21 cellular contexts compared by ENCODE assay signal in the genomic region with DNA sequence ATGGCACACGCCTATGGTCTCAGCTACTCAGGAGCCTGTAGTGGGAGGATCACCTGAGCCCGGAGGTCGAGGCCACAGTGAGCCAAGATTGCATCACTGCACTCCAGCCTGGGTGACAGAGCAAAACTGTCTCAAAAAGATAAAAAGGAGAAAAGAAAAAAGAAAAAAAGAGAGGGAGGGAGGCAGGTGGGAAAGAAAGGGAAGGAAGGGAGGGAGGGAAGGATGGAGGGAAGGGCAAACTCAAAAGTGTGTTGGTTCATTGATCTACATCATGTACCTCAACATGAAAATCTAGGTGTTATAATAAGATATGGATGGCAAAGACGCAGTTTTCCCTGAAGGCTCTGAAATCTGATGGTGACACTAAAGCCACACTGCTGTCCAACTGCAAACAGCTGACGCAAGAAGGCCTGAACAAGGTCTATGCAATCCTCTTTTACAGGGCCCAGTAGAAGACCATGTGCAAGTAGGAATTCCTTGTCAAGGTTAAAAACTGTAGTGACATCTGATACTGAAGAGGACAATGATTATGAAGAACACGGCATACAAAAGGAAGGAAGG.
DNase-seq lines count a peak whose midpoint lies in the region; ATAC-seq, FAIRE-seq and TF ChIP-seq lines count a peak whose summit lies in the region.
"Had no signal": no experiment of that assay in that cellular context is flagged by ENCODE, and none has a peak within 500 bp of the region (broad histone marks: within the 10 kb centered on the region; RNA-seq: fewer than 3 reads in every experiment).

No MANE protein-coding gene starts in this region.

- no peak for FAIRE-seq in H1 (lab: Jason Lieb, UNC)

- H3K9ac ChIP-seq in H9 (ENCODE audit: extremely low read depth, insufficient read length, low read length), result no peak overlapping the region
- H3K9ac ChIP-seq in H1 (replicated peaks in 1 of 4; ENCODE audit: extremely low read depth in 1 of 4, low read depth in 3 of 4, low read length in 3 of 4), result no peak overlapping the region
- H3K9ac ChIP-seq in liver (ENCODE audit: low read depth in 1 of 2, low read length in 2 of 2), result no peak overlapping the region
- H3K9ac ChIP-seq: KMS-11 had no signal

- H3K4me1 ChIP-seq in H9 (ENCODE audit: insufficient read depth, low read length) (peaks cover 5% of the 10 kb centered on the region; the same call in 1 of the 2 replicates), H1 (replicated peaks in 1 of 4; ENCODE audit: control insufficient read depth in 3 of 4, insufficient read depth in 4 of 4, low read length in 3 of 4) (peaks cover 0 to 8% (median 6%) of the 10 kb centered on the region in 4 experiments; a peak in 4 of 7 replicates), liver (ENCODE audit: control insufficient read depth in 4 of 4, insufficient read depth in 4 of 4, low read length in 3 of 4) (no peaks in the 10 kb centered on the region), tibial nerve (peaks cover 0 to 8% (median 0%) of the 10 kb centered on the region in 4 donors)

- no peaks in the 10 kb centered on the region for H3K27me3 Mint-ChIP-seq in H9 (ENCODE audit: low read depth)
- no peaks in the 10 kb centered on the region for H3K27me3 Mint-ChIP-seq in activated T-helper 2 cell treated with anti-CD3 and anti-CD28 coated beads, Interferon-gamma antibody, Interleukin-2, Interleukin-4, amounts not matched to agents 10 μg/mL and 5 μg/mL and 100 μg/mL, durations not matched to agents 14 hours and 24 hours and 36 hours (ENCODE audit: low read depth)
- H3K27me3 Mint-ChIP-seq: CD8-positive, alpha-beta memory T cell had no signal

- H3K36me3 ChIP-seq in H1 (ENCODE audit: control insufficient read depth in 2 of 4, insufficient read depth in 4 of 4, low read length in 3 of 4) (peaks cover 0 to 13% (median 3%) of the 10 kb centered on the region in 4 experiments; a peak in 1 of 8 replicates), liver (ENCODE audit: control insufficient read depth in 4 of 4, insufficient read depth in 3 of 4, low read depth in 1 of 4, low read length in 3 of 4) (peaks cover 3 to 39% (median 30%) of the 10 kb centered on the region in 4 donors), tibial nerve (peaks cover 0 to 13% (median 0%) of the 10 kb centered on the region in 3 donors)

- H2BK5ac ChIP-seq in H9 (ENCODE audit: insufficient read length, low read length) (no peak overlapping the region), H1 (ENCODE audit: low read depth, low read length) (no peak overlapping the region)

- no peak overlapping the region for H3K23ac ChIP-seq in H9 (ENCODE audit: insufficient read length, low read depth, low read length)
- H3K23ac ChIP-seq in H1 (ENCODE audit: insufficient read length), result no peak overlapping the region

- H2BK12ac ChIP-seq in H9 (ENCODE audit: insufficient read length, low read depth, low read length) (no peak overlapping the region), H1 (ENCODE audit: low read depth, low read length) (no peak overlapping the region)

- H3K4me3 Mint-ChIP-seq in H9, result no peak overlapping the region
- H3K4me3 Mint-ChIP-seq in activated T-helper 2 cell treated with anti-CD3 and anti-CD28 coated beads, Interferon-gamma antibody, Interleukin-2, Interleukin-4, amounts not matched to agents 10 μg/mL and 5 μg/mL and 100 μg/mL, durations not matched to agents 14 hours and 24 hours and 36 hours (ENCODE audit: low read depth), result no peak overlapping the region
- H3K4me3 Mint-ChIP-seq: CD8-positive, alpha-beta memory T cell had no signal

- H3K79me2 ChIP-seq in H9 (ENCODE audit: insufficient read depth, low read length), result no peaks in the 10 kb centered on the region
- H3K79me2 ChIP-seq in H1 (ENCODE audit: control insufficient read depth in 1 of 2, insufficient read depth in 2 of 2, low read length in 2 of 2), result no peaks in the 10 kb centered on the region

- H3K27ac ChIP-seq in H9 (ENCODE audit: insufficient read length, low read depth, low read length) (no peak overlapping the region), H1 (ENCODE audit: low read depth, low read length) (no peak overlapping the region), liver (ENCODE audit: low read depth in 1 of 2, low read length in 2 of 2) (no peak overlapping the region), tibial nerve (no peak overlapping the region)
- H3K27ac ChIP-seq: KMS-11 had no signal

- intact Hi-C loops in activated T-helper 2 cell treated with anti-CD3 and anti-CD28 coated beads, Interferon-gamma antibody, Interleukin-2, Interleukin-4, amounts not matched to agents 10 μg/mL and 5 μg/mL and 100 μg/mL, durations not matched to agents 14 hours and 24 hours and 36 hours (cut with micrococcal nuclease), result no loop called here

- TF ChIP-seq POLR2A in H1 (IDR thresholded peaks at IDR 0.05; ENCODE audit: control extremely low read depth in 1 of 2, low read depth in 2 of 2, low read length in 2 of 2) (no peak), tibial nerve (IDR thresholded peaks at IDR 0.05) (no peak)

- H3K27me3 ChIP-seq in H9 (ENCODE audit: insufficient read depth, low read length) (no peaks in the 10 kb centered on the region), H1 (replicated peaks in 1 of 4; ENCODE audit: control insufficient read depth in 3 of 4, extremely low read depth in 1 of 4, insufficient read depth in 3 of 4, low read length in 3 of 4) (no peaks in the 10 kb centered on the region), liver (ENCODE audit: control insufficient read depth in 4 of 4, insufficient read depth in 4 of 4, low read length in 3 of 4) (no peaks in the 10 kb centered on the region), tibial nerve (no peaks in the 10 kb centered on the region)

- H3K4me2 ChIP-seq in H9 (ENCODE audit: insufficient read depth, insufficient read length, low read length) (no peak overlapping the region), H1 (ENCODE audit: insufficient read depth in 1 of 2, low read depth in 2 of 2, low read length in 2 of 2) (no peak overlapping the region)
- H3K4me2 ChIP-seq: KMS-11 had no signal

- no peaks in the 10 kb centered on the region for H4K20me1 ChIP-seq in H9 (ENCODE audit: control insufficient read depth, insufficient read depth, insufficient read length)
- no peaks in the 10 kb centered on the region for H4K20me1 ChIP-seq in H1 (replicated peaks in 1 of 2; ENCODE audit: control insufficient read depth in 1 of 2, insufficient read depth in 2 of 2, low read length in 2 of 2)

- H3K4ac ChIP-seq in H9 (ENCODE audit: low read depth, low read length) (no peak overlapping the region), H1 (replicated peaks; ENCODE audit: insufficient read length, low read depth, low read length) (no peak overlapping the region)

- H4K8ac ChIP-seq in H9 (replicated peaks; ENCODE audit: insufficient read length, low read depth, low read length) (no peak overlapping the region), H1 (ENCODE audit: extremely low read depth, insufficient read depth, low read length) (no peak overlapping the region)

- H2AK5ac ChIP-seq in H9 (ENCODE audit: insufficient read length, low read length) (no peak overlapping the region), H1 (ENCODE audit: low read depth, low read length) (no peak overlapping the region)

- CTCF ChIA-PET in H1 (lab: Charles Lee; ENCODE audit: partially characterized antibody), result interaction anchor here (1.6 kb wide), 1 partner anchor 8 kb away, joined by 3 read pairs; no protein-coding TSS in a partner anchor

- H4K91ac ChIP-seq in H9 (ENCODE audit: insufficient read length, low read depth, low read length) (no peak overlapping the region), H1 (replicated peaks; ENCODE audit: insufficient read length, low read length) (no peak overlapping the region)

- DNase-seq in H9 (no peak), OCI-M1 (lab: John Stamatoyannopoulos, UW) (peak; percentile 60), H1 (ENCODE audit: low read depth in 1 of 2, low spot score in 2 of 2) (no peak), tibial nerve (ENCODE audit: low spot score in 2 of 2) (no peak)
- DNase-seq in activated T-helper 2 cell treated with anti-CD3 and anti-CD28 coated beads, Interferon-gamma antibody, Interleukin-2, Interleukin-4, amounts not matched to agents 10 μg/mL and 5 μg/mL and 100 μg/mL, durations not matched to agents 14 hours and 24 hours and 36 hours (ENCODE audit: low spot score), result no peak
- DNase-seq: ACHN; C1 segment of cervical spinal cord; CD8-positive, alpha-beta memory T cell; DMS79; HCEC 1CT; NCI-H1048; NCI-H2029 treated with DMSO at 0.1 percent for 48 hours; NCI-H510A; NCI-H748 treated with DMSO at 0.1 percent for 48 hours; NK-92 treated with Interleukin-12 subunit alpha and Interleukin-12 subunit beta, amount 100 ng/mL, for 24 hours; RPMI8226; SIG-M5 had no signal

- H3K9me3 ChIP-seq in H9 (ENCODE audit: control insufficient read depth, low read depth, low read length) (peaks cover under 1% of the 10 kb centered on the region), H1 (ENCODE audit: insufficient read depth in 2 of 2, low read depth in 1 of 2, low read length in 1 of 2) (no peaks in the 10 kb centered on the region), liver (ENCODE audit: control insufficient read depth in 4 of 4, low read length in 3 of 4) (no peaks in the 10 kb centered on the region), tibial nerve (no peaks in the 10 kb centered on the region)

- no peak overlapping the region for H3T11ph ChIP-seq in H9 (ENCODE audit: low read length)

- H3K18ac ChIP-seq in H9 (ENCODE audit: insufficient read length, low read depth, low read length) (no peak overlapping the region), H1 (ENCODE audit: extremely low read depth, low read length) (no peak overlapping the region)

- H3K23me2 ChIP-seq in H9 (ENCODE audit: insufficient read length, low read depth, low read length, poor library complexity, severe bottlenecking), result no peaks in the 10 kb centered on the region
- no peaks in the 10 kb centered on the region for H3K23me2 ChIP-seq in H1 (ENCODE audit: low read depth, low read length)

- H3K9me3 Mint-ChIP-seq in H9, result 0 out of 5 replicates have a peak, but pooled peaks cover 0 to 2% of the 10 kb centered on the region in 2 experiments
- H3K9me3 Mint-ChIP-seq in activated T-helper 2 cell treated with anti-CD3 and anti-CD28 coated beads, Interferon-gamma antibody, Interleukin-2, Interleukin-4, amounts not matched to agents 10 μg/mL and 5 μg/mL and 100 μg/mL, durations not matched to agents 14 hours and 24 hours and 36 hours, result no peaks in the 10 kb centered on the region
- H3K9me3 Mint-ChIP-seq: CD8-positive, alpha-beta memory T cell had no signal

- TF ChIP-seq CTCF in H9 (conservative IDR thresholded peaks at IDR 0.05) (no peak), H1 (IDR thresholded peaks at IDR 0.05; ENCODE audit: control extremely low read depth in 1 of 3, insufficient read depth in 1 of 3, low read depth in 1 of 3, low read length in 3 of 3) (no peak), liver (IDR thresholded peaks at IDR 0.05; ENCODE audit: low read depth, low read length, missing input control) (no peak), tibial nerve (IDR thresholded peaks at IDR 0.05) (no peak)

- H4K5ac ChIP-seq in H9 (ENCODE audit: insufficient read length, low read depth, low read length) (no peak overlapping the region), H1 (ENCODE audit: insufficient read length, low read depth, low read length) (no peak overlapping the region)

- no peak overlapping the region for H2BK15ac ChIP-seq in H9 (ENCODE audit: low read depth, low read length)
- H2BK15ac ChIP-seq in H1 (ENCODE audit: low read length), result no peak overlapping the region

- H2BK120ac ChIP-seq in H9 (ENCODE audit: low read depth, low read length, poor library complexity, severe bottlenecking) (no peak overlapping the region), H1 (replicated peaks; ENCODE audit: low read depth, low read length) (no peak overlapping the region)

- TF ChIP-seq EP300 in H1 (IDR thresholded peaks at IDR 0.05; ENCODE audit: borderline replicate concordance in 1 of 2, low read depth in 2 of 2, low read length in 2 of 2) (no peak), tibial nerve (IDR thresholded peaks at IDR 0.05) (no peak)

- no peak overlapping the region for H2AFZ ChIP-seq in H9 (ENCODE audit: low read length)
- no peak overlapping the region for H2AFZ ChIP-seq in H1 (ENCODE audit: low read length)

- ATAC-seq in GM18520 (IDR thresholded peaks at IDR 0.05; ENCODE audit: unreplicated experiment) (no peak), HG03175 (IDR thresholded peaks at IDR 0.05; ENCODE audit: unreplicated experiment) (no peak)

- H3K4me3 ChIP-seq in H1 (ENCODE audit: extremely low read depth in 1 of 4, insufficient read depth in 2 of 4, low read depth in 3 of 4, low read length in 4 of 4) (no peak overlapping the region), liver (ENCODE audit: low read depth in 1 of 3, low read length in 3 of 3) (no peak overlapping the region), tibial nerve (no peak overlapping the region)

- POLR2A ChIA-PET in H1 (lab: Charles Lee; ENCODE audit: partially characterized antibody), result no interaction called here

- H2BK20ac ChIP-seq in H9 (ENCODE audit: low read depth, low read length, poor library complexity, severe bottlenecking) (no peak overlapping the region), H1 (ENCODE audit: low read length) (peak overlapping the region; percentile 4; the same call in 1 of the 2 replicates)

- WGBS in H9 (ENCODE audit: extremely low coverage, insufficient read length, low lambda C conversion rate), result no CpG with 5 or more reads among the region's 6 CpGs
- WGBS in H1 (ENCODE audit: extremely low coverage in 1 of 2, insufficient coverage in 1 of 2, insufficient read length in 1 of 2, insufficient replicate concordance in 2 of 2, low coverage in 1 of 2, low lambda C conversion rate in 2 of 2, missing lambda C conversion rate in 1 of 2), 2 experiments, result 95% methylated on average over 6 of the region's 6 CpGs; no CpG with 5 or more reads in 1 of the 2 experiments
- 70% methylated on average over 6 of the region's 6 CpGs for WGBS in liver
- WGBS in tibial nerve, 2 donors, result 73 to 88% methylated on average over 6 of the region's 6 CpGs

- H3K27ac Mint-ChIP-seq in H9, result peak overlapping the region in 2 of 3 experiments; percentile 0 to 5; a peak in 3 of 7 replicates
- no peak overlapping the region for H3K27ac Mint-ChIP-seq in activated T-helper 2 cell treated with anti-CD3 and anti-CD28 coated beads, Interferon-gamma antibody, Interleukin-2, Interleukin-4, amounts not matched to agents 10 μg/mL and 5 μg/mL and 100 μg/mL, durations not matched to agents 14 hours and 24 hours and 36 hours
- H3K27ac Mint-ChIP-seq: CD8-positive, alpha-beta memory T cell had no signal

- H3K56ac ChIP-seq in H9 (ENCODE audit: insufficient read length, low read depth, low read length), result no peak overlapping the region
- H3K56ac ChIP-seq in H1 (replicated peaks; ENCODE audit: insufficient read length, low read depth, low read length), result no peak overlapping the region

- no peaks in the 10 kb centered on the region for H3K79me1 ChIP-seq in H9 (ENCODE audit: insufficient read depth, low read depth, low read length, poor library complexity, severe bottlenecking)
- H3K79me1 ChIP-seq in H1 (ENCODE audit: low read depth, low read length), result peaks cover 2% of the 10 kb centered on the region; the same call in 1 of the 2 replicates

- H3K36me3 Mint-ChIP-seq in H9 (ENCODE audit: insufficient read depth in 1 of 3, low read depth in 3 of 3), result peaks cover 6 to 22% (median 14%) of the 10 kb centered on the region in 3 experiments; a peak in 6 of 7 replicates
- peaks cover 25% of the 10 kb centered on the region for H3K36me3 Mint-ChIP-seq in activated T-helper 2 cell treated with anti-CD3 and anti-CD28 coated beads, Interferon-gamma antibody, Interleukin-2, Interleukin-4, amounts not matched to agents 10 μg/mL and 5 μg/mL and 100 μg/mL, durations not matched to agents 14 hours and 24 hours and 36 hours (ENCODE audit: low read depth)

- TF ChIP-seq RAD21 in H1 (IDR thresholded peaks at IDR 0.05 in 1 of 2, conservative IDR thresholded peaks at IDR 0.05 in 1 of 2; ENCODE audit: low read depth in 2 of 2, low read length in 2 of 2) (no peak), liver (IDR thresholded peaks at IDR 0.05) (no peak)

- H3K14ac ChIP-seq in H9 (ENCODE audit: insufficient read depth, low read length), result no peak overlapping the region
- H3K14ac ChIP-seq in H1 (ENCODE audit: insufficient read length), result no peak overlapping the region

- peaks cover 25 to 26% of the 10 kb centered on the region in 2 experiments for H3K4me1 Mint-ChIP-seq in H9
- H3K4me1 Mint-ChIP-seq in activated T-helper 2 cell treated with anti-CD3 and anti-CD28 coated beads, Interferon-gamma antibody, Interleukin-2, Interleukin-4, amounts not matched to agents 10 μg/mL and 5 μg/mL and 100 μg/mL, durations not matched to agents 14 hours and 24 hours and 36 hours (ENCODE audit: low read depth), result no peaks in the 10 kb centered on the region
- H3K4me1 Mint-ChIP-seq: CD8-positive, alpha-beta memory T cell had no signal
